Comparison of ENCODE assay signal across 26 cellular contexts in genomic region chr2:127043367-127044164, GRCh38.
DNase-seq lines count a peak whose midpoint lies in the region; ATAC-seq, FAIRE-seq and TF ChIP-seq lines count a peak whose summit lies in the region.
"Had no signal": no experiment of that assay in that cellular context is flagged by ENCODE, and none has a peak within 500 bp of the region (broad histone marks: within the 10 kb centered on the region; RNA-seq: fewer than 3 reads in every experiment).

No MANE protein-coding gene starts in this region.

- H2BK12ac ChIP-seq in trophoblast cell (ENCODE audit: low read length), result no peak overlapping the region

- H3K9me2 ChIP-seq in SK-N-SH, result no peaks in the 10 kb centered on the region

- no peak overlapping the region for H3K23ac ChIP-seq in trophoblast cell (ENCODE audit: low read length)

- H3K9ac ChIP-seq in SK-N-SH (no peak overlapping the region), trophoblast cell (ENCODE audit: low read length) (no peak overlapping the region)
- H3K9ac ChIP-seq: GM23248 had no signal

- H3K36me3 ChIP-seq in SK-N-SH (replicated peaks in 1 of 2; ENCODE audit: control insufficient read depth in 1 of 2, insufficient read depth in 2 of 2, low read length in 1 of 2) (no peaks in the 10 kb centered on the region), Peyer's patch (peaks cover 0 to 2% (median 0%) of the 10 kb centered on the region in 3 donors), trophoblast cell (ENCODE audit: control insufficient read depth in 1 of 2, insufficient read depth in 2 of 2, low read length in 2 of 2) (no peaks in the 10 kb centered on the region)
- H3K36me3 ChIP-seq: breast epithelium, neutrophil had no signal

- H3F3A ChIP-seq in SK-N-SH (replicated peaks; ENCODE audit: insufficient read depth), result no peaks in the 10 kb centered on the region

- DNase-seq in SK-N-SH (peak; percentile 30), Peyer's patch (peak in 2 of 3 donors; percentile 31 to 44), iPS-NIHi11 (ENCODE audit: low spot score) (peak; percentile 59), trophoblast cell (peak in 1 of 2 donors; percentile 35), Kasumi-1 (lab: John Stamatoyannopoulos, UW) (no peak), NCI-H345 (lab: John Stamatoyannopoulos, UW) (no peak), urothelium cell line (ENCODE audit: low spot score) (no peak)
- DNase-seq: 8988T; activated CD4-positive, alpha-beta T cell treated with anti-CD3 and anti-CD28 coated beads, Interleukin-2, amount 50 U/mL, for 4 hours; activated naive CD4-positive, alpha-beta T cell; activated T-cell treated with anti-CD3 and anti-CD28 coated beads, Interleukin-2, amount 50 U/mL, for 1 hour; GM23248; MM.1S; NCI-H1417 treated with DMSO at 0.1 percent for 48 hours; NCI-H524 treated with DMSO at 0.1 percent for 48 hours; stimulated activated CD4-positive, alpha-beta T cell treated with anti-CD3 and anti-CD28 coated beads, Interleukin-4, amount 100 ng/mL, for 1 hour; stimulated activated naive CD4-positive, alpha-beta T cell treated with Interleukin-2 at 50 U/mL for 16 hours; tibial artery; WERI-Rb-1 had no signal

- no peaks in the 10 kb centered on the region for H3K79me2 ChIP-seq in SK-N-SH (ENCODE audit: insufficient read depth)
- H3K79me2 ChIP-seq in trophoblast cell (ENCODE audit: control insufficient read depth, insufficient read depth, low read length, poor library complexity), result no peaks in the 10 kb centered on the region

- no peak for TF ChIP-seq CTCF in SK-N-SH (IDR thresholded peaks at IDR 0.05)
- no peak for TF ChIP-seq CTCF in Peyer's patch (IDR thresholded peaks at IDR 0.05)

- no peak for TF ChIP-seq RAD21 in SK-N-SH (IDR thresholded peaks at IDR 0.05; ENCODE audit: low read length)

- H3K4me3 ChIP-seq in SK-N-SH (ENCODE audit: low read depth in 2 of 2, low read length in 1 of 2) (no peak overlapping the region), Peyer's patch (no peak overlapping the region), trophoblast cell (ENCODE audit: low read depth, low read length) (peak overlapping the region; percentile 29)
- H3K4me3 ChIP-seq: breast epithelium, GM23248, lung, SK-N-MC, smooth muscle cell, tibial artery had no signal

- no peak overlapping the region for H3K18ac ChIP-seq in trophoblast cell (ENCODE audit: low read length)

- H3K27me3 ChIP-seq in SK-N-SH (ENCODE audit: insufficient read depth), result no peaks in the 10 kb centered on the region
- H3K27me3 ChIP-seq in Peyer's patch, result no peaks in the 10 kb centered on the region
- no peaks in the 10 kb centered on the region for H3K27me3 ChIP-seq in trophoblast cell (ENCODE audit: insufficient read depth, low read length)
- H3K27me3 ChIP-seq: breast epithelium, neutrophil, tibial artery had no signal

- no peak for TF ChIP-seq EP300 in SK-N-SH (IDR thresholded peaks at IDR 0.05; ENCODE audit: borderline replicate concordance in 1 of 2, low read depth in 1 of 2, low read length in 1 of 2)

- no peak overlapping the region for H4K12ac ChIP-seq in trophoblast cell (ENCODE audit: low read depth, low read length)

- H3K9me3 ChIP-seq in SK-N-SH (no peaks in the 10 kb centered on the region), Peyer's patch (no peaks in the 10 kb centered on the region), trophoblast cell (ENCODE audit: insufficient read depth, low read depth, low read length) (peaks cover 8% of the 10 kb centered on the region)
- H3K9me3 ChIP-seq: breast epithelium, neutrophil, tibial artery had no signal

- no peak overlapping the region for H3K27ac ChIP-seq in SK-N-SH (ENCODE audit: low read depth in 2 of 2, low read length in 1 of 2)
- no peak overlapping the region for H3K27ac ChIP-seq in Peyer's patch
- H3K27ac ChIP-seq in trophoblast cell (ENCODE audit: low read depth, low read length), result no peak overlapping the region
- H3K27ac ChIP-seq: breast epithelium, GM23248, neutrophil, SK-N-MC, tibial artery, WERI-Rb-1 had no signal

- CTCF ChIA-PET in SK-N-SH (lab: Yijun Ruan, JAX), result no interaction called here

- 89% methylated on average over 25 of the region's 27 CpGs for WGBS in SK-N-SH (ENCODE audit: low lambda C conversion rate)
- WGBS in trophoblast cell (ENCODE audit: extremely low coverage, insufficient coverage, insufficient read length), result 100% methylated on average over 8 of the region's 27 CpGs

- H2BK5ac ChIP-seq in trophoblast cell (ENCODE audit: low read depth, low read length, poor library complexity), result no peak overlapping the region

- no peak overlapping the region for H4K8ac ChIP-seq in trophoblast cell (ENCODE audit: low read depth, low read length)

- H3K4me2 ChIP-seq in SK-N-SH (no peak overlapping the region), trophoblast cell (ENCODE audit: low read length) (no peak overlapping the region)
- H3K4me2 ChIP-seq: smooth muscle cell had no signal

- H3K14ac ChIP-seq in trophoblast cell (ENCODE audit: low read length), result no peak overlapping the region

- H4K91ac ChIP-seq in trophoblast cell (ENCODE audit: low read depth, low read length), result no peak overlapping the region

- H2BK120ac ChIP-seq in trophoblast cell (ENCODE audit: insufficient read depth, low read length, poor library complexity), result no peak overlapping the region

- H3K4me1 ChIP-seq in SK-N-SH (ENCODE audit: control insufficient read depth in 1 of 2, insufficient read depth in 2 of 2, low read depth in 1 of 2, low read length in 1 of 2), result no peaks in the 10 kb centered on the region
- H3K4me1 ChIP-seq in Peyer's patch, result no peaks in the 10 kb centered on the region
- peaks cover 6 to 7% of the 10 kb centered on the region in 2 experiments for H3K4me1 ChIP-seq in trophoblast cell (ENCODE audit: control insufficient read depth in 1 of 2, insufficient read depth in 2 of 2, low read length in 2 of 2)
- H3K4me1 ChIP-seq: breast epithelium, tibial artery had no signal

- H3K79me1 ChIP-seq in trophoblast cell (ENCODE audit: low read length), result no peaks in the 10 kb centered on the region

- H3K4ac ChIP-seq in trophoblast cell (ENCODE audit: low read depth, low read length), result no peak overlapping the region

- H2AFZ ChIP-seq in SK-N-SH (ENCODE audit: low read depth), result no peak overlapping the region
- no peak overlapping the region for H2AFZ ChIP-seq in trophoblast cell (ENCODE audit: insufficient read depth, low read length, poor library complexity)
- H2AFZ ChIP-seq: GM23248 had no signal

- no peaks in the 10 kb centered on the region for H4K20me1 ChIP-seq in SK-N-SH (ENCODE audit: insufficient read depth)

- no peak for FAIRE-seq in urothelium cell line (lab: Jason Lieb, UNC)
- FAIRE-seq: endothelial cell of umbilical vein had no signal

- ATAC-seq in SK-N-SH treated with all-trans-retinoic acid at 6 μM for 48 hours, result no peak; the same call in 2 of the 3 replicates

- POLR2A ChIA-PET in SK-N-SH (lab: Yijun Ruan, JAX), result no interaction called here

- no peak overlapping the region for H2AK5ac ChIP-seq in trophoblast cell (ENCODE audit: low read length)

- TF ChIP-seq POLR2A in Peyer's patch (IDR thresholded peaks at IDR 0.05), result no peak

TF ChIP-seq in SK-N-SH, 30 proteins besides CTCF, POLR2A, EP300 and RAD21:
- TF ChIP-seq PBX3 (IDR thresholded peaks at IDR 0.05) (no peak), USF2 (IDR thresholded peaks at IDR 0.05; ENCODE audit: borderline replicate concordance, low read depth, low read length) (no peak), GABPA (IDR thresholded peaks at IDR 0.05; ENCODE audit: low read depth) (no peak), TCF12 (IDR thresholded peaks at IDR 0.05) (no peak), POLR2AphosphoS5 (IDR thresholded peaks at IDR 0.05; ENCODE audit: low read depth, low read length) (no peak), EZH2phosphoT487 (IDR thresholded peaks at IDR 0.05; ENCODE audit: borderline replicate concordance, low read depth) (no peak)

TF ChIP-seq in SK-N-SH treated with all-trans-retinoic acid at 6 μM for 48 hours, 23 proteins besides CTCF, POLR2A, EP300 and RAD21 (continues in another document):
- TF ChIP-seq CREB5 (CRISPR knock-in tag; IDR thresholded peaks at IDR 0.05; ENCODE audit: low read depth) (no peak), TOX (CRISPR knock-in tag; IDR thresholded peaks at IDR 0.05; ENCODE audit: borderline replicate concordance) (no peak), TSHZ2 (CRISPR knock-in tag; IDR thresholded peaks at IDR 0.05) (no peak), PPARA (CRISPR knock-in tag; IDR thresholded peaks at IDR 0.05; ENCODE audit: borderline replicate concordance) (no peak), ZNF8 (CRISPR knock-in tag; IDR thresholded peaks at IDR 0.05) (no peak), TCF4 (CRISPR knock-in tag; IDR thresholded peaks at IDR 0.05; ENCODE audit: borderline replicate concordance) (no peak), ISL1 (CRISPR knock-in tag; IDR thresholded peaks at IDR 0.05) (no peak), ZFP30 (CRISPR knock-in tag; IDR thresholded peaks at IDR 0.05) (no peak)

Comparison
In these comparisons a context has a peak if more than half of its experiments do, and no peak if none do; other contexts are left out.
1. DNase-seq: peak in SK-N-SH (single experiment), Peyer's patch (2 of 3) and iPS-NIHi11 (single experiment); none in Kasumi-1 (0 of 2), NCI-H345 (single experiment) and urothelium cell line (single experiment).